In genomic region chr3:8319935-8320634, GRCh38 we compare ENCODE assay signal across 12 cellular contexts.
DNase-seq lines count a peak whose midpoint lies in the region; FAIRE-seq and TF ChIP-seq lines count a peak whose summit lies in the region.
"Had no signal": no experiment of that assay in that cellular context is flagged by ENCODE, and none has a peak within 500 bp of the region (broad histone marks: within the 10 kb centered on the region; RNA-seq: fewer than 3 reads in every experiment).

No MANE protein-coding gene starts in this region.

- no peak overlapping the region for H3K27ac Mint-ChIP-seq in HFFc6

- DNase-seq in ACHN = peak; percentile 71
- peak; percentile 75 for DNase-seq in HFFc6
- DNase-seq in astrocyte of the cerebellum (ENCODE audit: low read depth) = peak; percentile 27
- peak; percentile 18 for DNase-seq in iPS-NIHi7 (ENCODE audit: extremely low spot score)
- DNase-seq in lower leg skin (ENCODE audit: low spot score in 2 of 2) = no peak
- DNase-seq in NCI-H2227 (lab: John Stamatoyannopoulos, UW; ENCODE audit: unreplicated experiment) = no peak
- DNase-seq in cerebellar cortex (ENCODE audit: low spot score) = no peak
- DNase-seq in GM12891 (ENCODE audit: insufficient read length, low spot score) = no peak
- DNase-seq: NCI-H1417 treated with DMSO at 0.1 percent for 48 hours, psoas muscle had no signal

- in situ Hi-C loops in ACHN (cut with HindIII; ENCODE audit: low pct_ligation_motif_present, low pct_unique_long_range_greater_than_20kb, low sequenced_read_pairs) = no loop called here
- in situ Hi-C loops in astrocyte of the cerebellum (cut with HindIII; ENCODE audit: low sequenced_read_pairs) = no loop called here

- TF ChIP-seq POLR2A in lower leg skin (IDR thresholded peaks at IDR 0.05) (no peak), GM12891 (IDR thresholded peaks at IDR 0.05; ENCODE audit: low read depth, low read length) (no peak)

- intact Hi-C loops in lower leg skin (cut with DNase I; ENCODE audit: low total_unique reads) = no loop called here

- H3K27me3 Mint-ChIP-seq in HFFc6 (ENCODE audit: insufficient read depth) = no peaks in the 10 kb centered on the region

- TF ChIP-seq CTCF in HFFc6 (IDR thresholded peaks at IDR 0.05) (no peak), astrocyte of the cerebellum (IDR thresholded peaks at IDR 0.05; ENCODE audit: low read depth, low read length, missing control alignments) (no peak), lower leg skin (IDR thresholded peaks at IDR 0.05) (no peak)

- no peaks in the 10 kb centered on the region for H3K4me1 Mint-ChIP-seq in HFFc6 (ENCODE audit: low read depth)

- H3K4me3 ChIP-seq in astrocyte of the cerebellum (ENCODE audit: low read depth, low read length) (no peak overlapping the region), lower leg skin (ENCODE audit: low read depth, poor library complexity, severe bottlenecking) (no peak overlapping the region)
- H3K4me3 ChIP-seq: cardiac muscle cell, lung, psoas muscle had no signal

- no peak overlapping the region for H3K4me3 Mint-ChIP-seq in HFFc6

- 21 to 31% methylated on average over 2 of the region's 2 CpGs for WGBS in lower leg skin, 2 donors

- no peaks in the 10 kb centered on the region for H3K9me3 Mint-ChIP-seq in HFFc6

- FAIRE-seq in GM12891 (lab: Jason Lieb, UNC) = no peak

- H3K36me3 Mint-ChIP-seq in HFFc6 (ENCODE audit: low read depth) = no peaks in the 10 kb centered on the region

TF ChIP-seq in GM12891, 5 proteins besides CTCF, POLR2A, EP300 and RAD21:
- TF ChIP-seq PAX5 (IDR thresholded peaks at IDR 0.05; ENCODE audit: insufficient read depth, low read length, severe bottlenecking) = no peak
- TF ChIP-seq POU2F2 (IDR thresholded peaks at IDR 0.05; ENCODE audit: low read depth, low read length) = no peak
- no peak for TF ChIP-seq SPI1 (IDR thresholded peaks at IDR 0.05; ENCODE audit: low read depth, low read length)
- no peak for TF ChIP-seq POLR2AphosphoS5 (IDR thresholded peaks at IDR 0.05; ENCODE audit: low read depth, low read length)
- no peak for TF ChIP-seq TAF1 (IDR thresholded peaks at IDR 0.05; ENCODE audit: low read depth, low read length)
TF ChIP-seq in GM12891: peak in this region for 0.

Comparison
In these comparisons a context has a peak if more than half of its experiments do, and no peak if none do; other contexts are left out.
1. DNase-seq: peak in ACHN (single experiment), HFFc6 (single experiment), astrocyte of the cerebellum (single experiment) and iPS-NIHi7 (single experiment); none in lower leg skin (0 of 2), NCI-H2227 (single experiment), cerebellar cortex (single experiment) and GM12891 (single experiment).